Comparison of ENCODE assay signal across 12 cellular contexts in the genomic region with DNA sequence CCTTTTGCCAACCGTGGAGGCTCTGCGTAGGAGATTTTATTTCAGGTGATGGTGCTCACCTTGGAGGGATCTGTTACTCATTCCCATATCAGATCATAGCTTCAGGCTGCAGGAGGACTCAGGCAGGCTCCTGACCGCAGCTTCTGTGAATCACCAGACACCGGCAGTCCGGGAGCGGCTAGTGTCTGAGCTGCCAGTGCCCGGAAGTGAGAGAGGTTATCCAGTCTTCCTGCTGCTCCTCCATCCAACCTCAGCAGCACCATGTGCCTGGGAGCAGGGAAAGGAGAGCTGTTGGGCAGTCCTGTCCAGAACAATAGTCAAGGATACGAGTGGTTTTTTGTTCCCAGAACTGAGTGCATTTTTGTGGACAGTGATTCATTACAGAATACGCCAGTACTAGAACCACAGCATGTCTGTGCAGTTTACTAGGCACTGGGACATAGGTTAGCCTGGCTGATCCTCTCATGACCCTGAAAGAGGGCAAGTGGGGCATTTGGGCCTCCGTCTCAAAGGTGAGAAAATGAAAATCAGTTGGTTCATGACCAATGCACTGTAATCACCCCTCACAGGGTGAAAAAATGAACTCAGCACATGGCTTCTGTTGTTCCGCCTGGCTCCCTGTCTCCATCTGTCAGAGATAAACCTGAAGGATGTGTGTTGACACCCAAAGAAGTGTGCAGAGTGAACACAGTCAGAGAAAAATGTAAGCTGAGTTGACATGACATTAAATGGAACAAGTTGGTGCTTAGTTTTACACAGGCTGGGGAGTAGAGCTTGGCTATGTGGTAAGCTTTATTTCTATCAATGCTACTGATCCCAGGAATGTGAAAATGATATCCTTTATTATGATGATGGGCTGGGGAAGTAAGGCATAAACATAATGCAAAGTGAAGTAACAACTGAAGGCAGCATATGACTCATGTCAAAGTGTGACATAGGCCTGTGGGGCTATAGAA. TPM values are rescaled to one million over a fixed set of nuclear protein-coding genes. Genes with fewer than 3 reads are reported as not detected.
DNase-seq lines count a peak whose midpoint lies in the region; ATAC-seq and TF ChIP-seq lines count a peak whose summit lies in the region.
"Had no signal": no experiment of that assay in that cellular context is flagged by ENCODE, and none has a peak within 500 bp of the region (broad histone marks: within the 10 kb centered on the region; RNA-seq: fewer than 3 reads in every experiment).

No MANE protein-coding gene starts in this region.

- no peaks in the 10 kb centered on the region for H3K9me3 Mint-ChIP-seq in MCF 10A (ENCODE audit: unreplicated experiment)
- H3K9me3 Mint-ChIP-seq: CD4-positive, CD25-positive, alpha-beta regulatory T cell had no signal

- BruUV-seq in MCF 10A (replicated peaks; lab: Mats Ljungman, UMichigan), result TSS peak; percentile 67

- TF ChIP-seq CTCF in MCF 10A (IDR thresholded peaks at IDR 0.05; ENCODE audit: unreplicated experiment) (no peak), GM10248 (IDR thresholded peaks at IDR 0.05; ENCODE audit: control extremely low read depth, extremely low read depth, low read depth, missing control alignments) (no peak)

- no peak for ATAC-seq in GM18909 (IDR thresholded peaks at IDR 0.05; ENCODE audit: poor library complexity, unreplicated experiment)
- ATAC-seq: left lobe of liver had no signal

- intact Hi-C loops in MCF 10A (cut with micrococcal nuclease), result no loop called here

- peak; percentile 99 for DNase-seq in A172 (ENCODE audit: low spot score)
- peak; percentile 92 for DNase-seq in HS-5 (ENCODE audit: low read depth)
- DNase-seq in MCF 10A (ENCODE audit: unreplicated experiment), result peak; percentile 98
- peak; percentile 100 for DNase-seq in kidney tubule cell (ENCODE audit: low spot score)
- DNase-seq in NOMO-1 treated with dmso at 0.1 percent for 144 hours (lab: John Stamatoyannopoulos, UW; ENCODE audit: unreplicated experiment), result no peak
- no peak for DNase-seq in GM10248 (ENCODE audit: extremely low spot score)
- DNase-seq in NCI-H2107 treated with DMSO at 0.1 percent for 48 hours (lab: John Stamatoyannopoulos, UW; ENCODE audit: unreplicated experiment), result no peak
- DNase-seq: aorta; CD4-positive, CD25-positive, alpha-beta regulatory T cell; NCI-H1436 had no signal

- H3K27ac Mint-ChIP-seq in MCF 10A (ENCODE audit: low read depth, unreplicated experiment), result peak overlapping the region; percentile 86
- H3K27ac Mint-ChIP-seq: CD4-positive, CD25-positive, alpha-beta regulatory T cell had no signal

- peaks cover 77% of the 10 kb centered on the region for H3K4me1 Mint-ChIP-seq in MCF 10A (ENCODE audit: insufficient read depth, unreplicated experiment)
- H3K4me1 Mint-ChIP-seq: CD4-positive, CD25-positive, alpha-beta regulatory T cell had no signal

- H3K36me3 Mint-ChIP-seq in MCF 10A (ENCODE audit: insufficient read depth, unreplicated experiment), result no peaks in the 10 kb centered on the region
- H3K36me3 Mint-ChIP-seq: CD4-positive, CD25-positive, alpha-beta regulatory T cell had no signal

- POLR2A ChIA-PET in MCF 10A (lab: Yijun Ruan, JAX) (interaction anchor here (0.6 to 2.1 kb wide), 21 partner anchors 8 to 363 kb away, joined by 3 to 28 read pairs (median 3); partner anchors contain the start of genes ELP2, FHOD3 and RPRD1A), GM10248 (lab: Yijun Ruan, JAX) (no interaction called here)

- H3K4me3 Mint-ChIP-seq in MCF 10A (ENCODE audit: unreplicated experiment), result peak overlapping the region; percentile 60
- H3K4me3 Mint-ChIP-seq: CD4-positive, CD25-positive, alpha-beta regulatory T cell had no signal

- CTCF ChIA-PET in MCF 10A (lab: Yijun Ruan, JAX) (interaction anchor here (0.5 to 1.4 kb wide), 5 partner anchors 262 to 378 kb away, joined by 3 to 7 read pairs (median 5); no protein-coding TSS in a partner anchor), GM10248 (lab: Yijun Ruan, JAX) (interaction anchor here (1.9 kb wide), 1 partner anchor 15 kb away, joined by 5 read pairs; no protein-coding TSS in a partner anchor)

- H3K27me3 Mint-ChIP-seq in MCF 10A (ENCODE audit: insufficient read depth, unreplicated experiment), result no peaks in the 10 kb centered on the region

RNA-seq across cellular contexts. Expression of gene FHOD3, which starts 12.2 kb away (rescaled TPM):
- 13.0 and 19.3 TPM in 2 replicates for total RNA-seq in A172 (2014; rRNA removed; shearing (Covaris generic))
- 5.0 and 5.3 TPM in 2 replicates for total RNA-seq in MCF 10A (2022)
- total RNA-seq: CD4-positive, CD25-positive, alpha-beta regulatory T cell had no signal

Comparison
In these comparisons a context has a peak if more than half of its experiments do, and no peak if none do; other contexts are left out.
1. DNase-seq: peak in A172 (single experiment), HS-5 (single experiment), MCF 10A (single experiment) and kidney tubule cell (single experiment); none in NOMO-1 treated with dmso at 0.1 percent for 144 hours (single experiment), GM10248 (single experiment) and NCI-H2107 treated with DMSO at 0.1 percent for 48 hours (single experiment).